ENCODE assay signal across 13 cellular contexts in the genomic region with DNA sequence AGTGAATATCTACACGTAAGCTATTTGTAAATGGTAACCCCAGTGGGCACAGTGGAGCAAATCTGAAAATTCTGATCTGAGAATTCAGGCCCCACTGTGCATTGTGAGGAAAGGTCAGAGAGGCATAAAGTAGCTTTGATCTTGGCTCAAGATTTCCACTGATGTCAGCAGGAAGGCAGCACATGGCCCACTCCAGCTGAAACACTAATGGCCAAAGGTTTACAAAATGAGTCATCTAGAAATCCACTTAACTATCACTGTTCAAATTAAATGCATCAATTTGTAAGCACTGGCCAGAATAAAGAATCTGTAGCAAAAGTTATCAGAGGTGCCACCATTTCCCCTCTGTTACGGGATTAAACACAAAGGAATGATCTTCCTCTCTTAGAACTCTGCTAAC.
DNase-seq lines count a peak whose midpoint lies in the region; ATAC-seq and TF ChIP-seq lines count a peak whose summit lies in the region.
"Had no signal": no experiment of that assay in that cellular context is flagged by ENCODE, and none has a peak within 500 bp of the region (broad histone marks: within the 10 kb centered on the region; RNA-seq: fewer than 3 reads in every experiment).

No MANE protein-coding gene starts in this region.

- H3K4me1 Mint-ChIP-seq in chondrocyte (ENCODE audit: low read depth) = peaks cover 11% of the 10 kb centered on the region
- peaks cover 0 to 14% (median 0%) of the 10 kb centered on the region in 7 donors for H3K4me1 Mint-ChIP-seq in naive thymus-derived CD4-positive, alpha-beta T cell

- no peak overlapping the region for H3K4me3 Mint-ChIP-seq in chondrocyte (ENCODE audit: unreplicated experiment)
- no peak overlapping the region for H3K4me3 Mint-ChIP-seq in naive thymus-derived CD4-positive, alpha-beta T cell
- H3K4me3 Mint-ChIP-seq: T-helper 1 cell treated with Interleukin-12 subunit alpha and Interleukin-12 subunit beta and Interleukin-4 antibody, amounts not matched to agents 30 μg/mL and 1 μg/mL, for 36 hours had no signal

- intact Hi-C loops in naive thymus-derived CD4-positive, alpha-beta T cell (cut with micrococcal nuclease) = no loop called here

- ATAC-seq in naive thymus-derived CD4-positive, alpha-beta T cell = no peak

- no peaks in the 10 kb centered on the region for H3K9me3 Mint-ChIP-seq in chondrocyte (ENCODE audit: low read depth)
- H3K9me3 Mint-ChIP-seq in naive thymus-derived CD4-positive, alpha-beta T cell = peaks cover 0 to 5% (median 0%) of the 10 kb centered on the region in 11 donors
- H3K9me3 Mint-ChIP-seq: T-helper 1 cell treated with Interleukin-12 subunit alpha and Interleukin-12 subunit beta and Interleukin-4 antibody, amounts not matched to agents 30 μg/mL and 1 μg/mL, for 36 hours had no signal

- H3K27me3 Mint-ChIP-seq in chondrocyte (ENCODE audit: low read depth) = no peaks in the 10 kb centered on the region
- peaks cover 0 to 9% (median 4%) of the 10 kb centered on the region in 5 donors for H3K27me3 Mint-ChIP-seq in naive thymus-derived CD4-positive, alpha-beta T cell

- H3K27me3 ChIP-seq in naive thymus-derived CD4-positive, alpha-beta T cell (ENCODE audit: control insufficient read depth in 2 of 2, insufficient read depth in 2 of 2, low read length in 2 of 2) = no peaks in the 10 kb centered on the region
- H3K27me3 ChIP-seq: dorsolateral prefrontal cortex had no signal

- H3K27ac Mint-ChIP-seq in chondrocyte (ENCODE audit: unreplicated experiment) = peak overlapping the region; percentile 61
- H3K27ac Mint-ChIP-seq in naive thymus-derived CD4-positive, alpha-beta T cell = no peak overlapping the region
- H3K27ac Mint-ChIP-seq: T-helper 1 cell treated with Interleukin-12 subunit alpha and Interleukin-12 subunit beta and Interleukin-4 antibody, amounts not matched to agents 30 μg/mL and 1 μg/mL, for 36 hours had no signal

- H3K4me1 ChIP-seq in naive thymus-derived CD4-positive, alpha-beta T cell (ENCODE audit: control insufficient read depth in 2 of 2, insufficient read depth in 2 of 2, low read length in 2 of 2) = no peaks in the 10 kb centered on the region

- POLR2A ChIA-PET in naive thymus-derived CD4-positive, alpha-beta T cell (lab: Charles Lee) = no interaction called here

- peaks cover 4% of the 10 kb centered on the region for H3K36me3 Mint-ChIP-seq in chondrocyte (ENCODE audit: low read depth)
- no peaks in the 10 kb centered on the region for H3K36me3 Mint-ChIP-seq in naive thymus-derived CD4-positive, alpha-beta T cell

- H3K9me3 ChIP-seq in naive thymus-derived CD4-positive, alpha-beta T cell (ENCODE audit: control insufficient read depth in 2 of 3, low read length in 3 of 3) = no peaks in the 10 kb centered on the region

- no peak overlapping the region for H3K27ac ChIP-seq in naive thymus-derived CD4-positive, alpha-beta T cell (ENCODE audit: low read depth, low read length)
- H3K27ac ChIP-seq: dorsolateral prefrontal cortex had no signal

- TF ChIP-seq CTCF in chondrocyte (IDR thresholded peaks at IDR 0.05) = no peak

- no peaks in the 10 kb centered on the region for H3K36me3 ChIP-seq in naive thymus-derived CD4-positive, alpha-beta T cell (ENCODE audit: control insufficient read depth in 2 of 3, insufficient read depth in 3 of 3, low read length in 3 of 3)

- CTCF ChIA-PET in naive thymus-derived CD4-positive, alpha-beta T cell (lab: Charles Lee) = no interaction called here

- H3K4me3 ChIP-seq in naive thymus-derived CD4-positive, alpha-beta T cell (ENCODE audit: low read length) = no peak overlapping the region
- H3K4me3 ChIP-seq: dorsolateral prefrontal cortex had no signal

- peak; percentile 89 for DNase-seq in DMS53 (lab: John Stamatoyannopoulos, UW)
- peak; percentile 30 for DNase-seq in NCI-H2196 treated with DMSO at 0.1 percent for 48 hours (lab: John Stamatoyannopoulos, UW; ENCODE audit: unreplicated experiment)
- no peak for DNase-seq in chondrocyte (ENCODE audit: low spot score)
- peak; percentile 15 for DNase-seq in myocyte (ENCODE audit: low read depth)
- DNase-seq in activated T-cell treated with anti-CD3 and anti-CD28 coated beads, Interleukin-2, amount 50 U/mL, for 48 hours = no peak
- no peak for DNase-seq in NCI-H2227 treated with DMSO at 0.1 percent for 48 hours (lab: John Stamatoyannopoulos, UW)
- no peak for DNase-seq in naive thymus-derived CD4-positive, alpha-beta T cell
- no peak for DNase-seq in activated CD4-positive, CD25-positive, alpha-beta regulatory T cell treated with anti-CD3 and anti-CD28 coated beads, Interleukin-2, amount 50 U/mL, for 72 hours
- DNase-seq: activated T-cell treated with anti-CD3 and anti-CD28 coated beads, Interleukin-2, amount 50 U/mL, for 1 hour; dorsolateral prefrontal cortex; kidney; right cardiac atrium had no signal

Comparison
In these comparisons a context has a peak if more than half of its experiments do, and no peak if none do; other contexts are left out.
1. DNase-seq: peak in DMS53 (single experiment), NCI-H2196 treated with DMSO at 0.1 percent for 48 hours (single experiment) and myocyte (single experiment); none in chondrocyte (single experiment), activated T-cell treated with anti-CD3 and anti-CD28 coated beads, Interleukin-2, amount 50 U/mL, for 48 hours (0 of 2), NCI-H2227 treated with DMSO at 0.1 percent for 48 hours (single experiment), naive thymus-derived CD4-positive, alpha-beta T cell (0 of 9) and activated CD4-positive, CD25-positive, alpha-beta regulatory T cell treated with anti-CD3 and anti-CD28 coated beads, Interleukin-2, amount 50 U/mL, for 72 hours (single experiment).